Comparison of ENCODE assay signal across 32 cellular contexts in the genomic region with DNA sequence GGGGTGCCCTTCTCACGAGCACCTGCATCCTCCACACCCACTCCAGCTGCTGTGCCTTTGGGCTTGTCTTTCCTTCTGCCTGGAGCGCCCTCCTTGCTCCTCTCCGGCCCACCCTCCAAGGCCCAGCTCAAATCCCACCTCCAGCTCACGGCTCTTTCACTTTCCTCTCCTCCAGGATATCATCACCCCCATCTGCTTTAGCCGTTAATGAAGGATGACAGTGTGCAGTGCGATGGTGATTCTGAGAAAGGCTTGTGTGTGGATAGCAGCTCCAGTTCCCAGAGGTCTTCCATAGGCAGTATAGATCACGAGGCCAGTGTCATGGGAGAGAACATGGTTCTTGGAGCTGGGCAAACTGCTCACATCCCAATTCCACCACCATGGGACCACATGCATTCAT.
"Had no signal": no experiment of that assay in that cellular context is flagged by ENCODE, and none has a peak within 500 bp of the region (broad histone marks: within the 10 kb centered on the region; RNA-seq: fewer than 3 reads in every experiment).

No MANE protein-coding gene starts in this region.

- ATAC-seq: activated CD4-positive, alpha-beta T cell treated with anti-CD3 and anti-CD28 coated beads for 36 hours; activated CD8-positive, alpha-beta memory T cell treated with anti-CD3 and anti-CD28 coated beads, Interleukin-2, amount 10 ng/mL, durations not matched to agents 7 days and 5 days; activated CD8-positive, alpha-beta T cell treated with anti-CD3 and anti-CD28 coated beads, Interleukin-2, amount 10 ng/mL, durations not matched to agents 7 days and 5 days; activated naive CD4-positive, alpha-beta T cell treated with anti-CD3 and anti-CD28 coated beads, Interleukin-2, amount 50 U/mL, for 72 hours; activated T-cell treated with anti-CD3 and anti-CD28 coated beads, Interleukin-2, amount 50 U/mL, for 72 hours; body of pancreas; heart right ventricle; naive thymus-derived CD8-positive, alpha-beta T cell; pancreas had no signal

- H3K4me1 ChIP-seq: adrenal gland, body of pancreas, colonic mucosa, esophagus squamous epithelium, heart right ventricle, pancreas, prostate gland, sigmoid colon, suprapubic skin, tibial artery had no signal

- H3K4me3 ChIP-seq: adrenal gland, body of pancreas, cardiac muscle cell, colonic mucosa, esophagus squamous epithelium, heart right ventricle, pancreas, prostate gland, sigmoid colon, suprapubic skin, tibial artery had no signal

- H3K27me3 Mint-ChIP-seq: activated CD4-positive, alpha-beta T cell treated with anti-CD3 and anti-CD28 coated beads for 36 hours had no signal

- H3K27me3 ChIP-seq: adrenal gland, body of pancreas, cardiac muscle cell, colonic mucosa, pancreas, sigmoid colon, suprapubic skin had no signal

- H3K9me3 ChIP-seq: adrenal gland, body of pancreas, colonic mucosa, esophagus squamous epithelium, heart right ventricle, neutrophil, pancreas, prostate gland, sigmoid colon, suprapubic skin, tibial artery had no signal

- H3K27ac ChIP-seq: adrenal gland, body of pancreas, cardiac muscle cell, colonic mucosa, epithelial cell of prostate, esophagus squamous epithelium, heart right ventricle, neutrophil, pancreas, prostate gland, sigmoid colon, suprapubic skin, tibial artery had no signal

- H3K36me3 ChIP-seq: adrenal gland, cardiac muscle cell, colonic mucosa, esophagus squamous epithelium, heart right ventricle, neutrophil, pancreas, prostate gland, sigmoid colon, suprapubic skin, tibial artery had no signal

- H3K9me3 Mint-ChIP-seq: activated naive CD4-positive, alpha-beta T cell treated with anti-CD3 and anti-CD28 coated beads, Interleukin-2, amount 50 U/mL, for 72 hours; naive thymus-derived CD8-positive, alpha-beta T cell; T-helper 2 cell treated with Interferon-gamma antibody and Interleukin-4, amounts not matched to agents 5 μg/mL and 100 μg/mL, for 36 hours had no signal

- DNase-seq: activated CD4-positive, alpha-beta T cell treated with anti-CD3 and anti-CD28 coated beads for 36 hours; activated CD4-positive, CD25-positive, alpha-beta regulatory T cell; activated CD8-positive, alpha-beta memory T cell treated with anti-CD3 and anti-CD28 coated beads, Interleukin-2, amount 10 ng/mL, durations not matched to agents 7 days and 5 days; activated CD8-positive, alpha-beta T cell treated with anti-CD3 and anti-CD28 coated beads, Interleukin-2, amount 10 ng/mL, durations not matched to agents 7 days and 5 days; activated naive CD4-positive, alpha-beta T cell; activated T-cell treated with anti-CD3 and anti-CD28 coated beads, Interleukin-2, amount 50 U/mL, for 72 hours; adrenal gland; aorta; body of pancreas; cerebellar nuclear complex; colonic mucosa; effector CD8-positive, alpha-beta T cell; esophagus squamous epithelium; foreskin melanocyte; heart right ventricle; midbrain; naive thymus-derived CD8-positive, alpha-beta T cell; pancreas; sigmoid colon; small intestine; stimulated activated CD4-positive, alpha-beta T cell treated with anti-CD3 and anti-CD28 coated beads, Interleukin-15, amount 100 ng/mL, for 24 hours; stimulated activated CD4-positive, alpha-beta T cell treated with anti-CD3 and anti-CD28 coated beads, Interleukin-2, amount 100 ng/mL, for 24 hours; stimulated activated naive CD4-positive, alpha-beta T cell; T-helper 1 cell; tibial artery had no signal

- H3K36me3 Mint-ChIP-seq: activated CD8-positive, alpha-beta memory T cell treated with anti-CD3 and anti-CD28 coated beads, Interleukin-2, amount 10 ng/mL, durations not matched to agents 7 days and 5 days; naive thymus-derived CD8-positive, alpha-beta T cell had no signal

- H3K27ac Mint-ChIP-seq: activated CD4-positive, alpha-beta T cell treated with anti-CD3 and anti-CD28 coated beads for 36 hours; activated CD8-positive, alpha-beta memory T cell treated with anti-CD3 and anti-CD28 coated beads, Interleukin-2, amount 10 ng/mL, durations not matched to agents 7 days and 5 days; activated CD8-positive, alpha-beta T cell treated with anti-CD3 and anti-CD28 coated beads, Interleukin-2, amount 10 ng/mL, durations not matched to agents 7 days and 5 days; activated T-cell treated with anti-CD3 and anti-CD28 coated beads, Interleukin-2, amount 50 U/mL, for 72 hours; naive thymus-derived CD8-positive, alpha-beta T cell; T-helper 2 cell treated with Interferon-gamma antibody and Interleukin-4, amounts not matched to agents 5 μg/mL and 100 μg/mL, for 36 hours had no signal

- H3K4me3 Mint-ChIP-seq: activated CD4-positive, alpha-beta T cell treated with anti-CD3 and anti-CD28 coated beads for 36 hours; activated CD8-positive, alpha-beta memory T cell treated with anti-CD3 and anti-CD28 coated beads, Interleukin-2, amount 10 ng/mL, durations not matched to agents 7 days and 5 days; activated CD8-positive, alpha-beta T cell treated with anti-CD3 and anti-CD28 coated beads, Interleukin-2, amount 10 ng/mL, durations not matched to agents 7 days and 5 days; activated T-cell treated with anti-CD3 and anti-CD28 coated beads, Interleukin-2, amount 50 U/mL, for 72 hours; naive thymus-derived CD8-positive, alpha-beta T cell; T-helper 2 cell treated with Interferon-gamma antibody and Interleukin-4, amounts not matched to agents 5 μg/mL and 100 μg/mL, for 36 hours had no signal
